Comparison of ENCODE assay signal across 22 cellular contexts in genomic region chr3:95029644-95030043, GRCh38.
"Had no signal": no experiment of that assay in that cellular context is flagged by ENCODE, and none has a peak within 500 bp of the region (broad histone marks: within the 10 kb centered on the region; RNA-seq: fewer than 3 reads in every experiment).

No MANE protein-coding gene starts in this region.

- H3K79me2 ChIP-seq: hepatocyte had no signal

- H3K27me3 ChIP-seq: colonic mucosa, dorsolateral prefrontal cortex, esophagus muscularis mucosa, foreskin keratinocyte, gastroesophageal sphincter, heart left ventricle, hepatocyte, left lung had no signal

- H3K36me3 Mint-ChIP-seq: immature natural killer cell; naive thymus-derived CD4-positive, alpha-beta T cell had no signal

- H3K4me1 ChIP-seq: colonic mucosa, esophagus muscularis mucosa, foreskin keratinocyte, gastroesophageal sphincter, heart left ventricle, left lung, lower lobe of right lung had no signal

- H3K36me3 ChIP-seq: colonic mucosa, esophagus muscularis mucosa, gastroesophageal sphincter, heart left ventricle, left lung, lower lobe of right lung had no signal

- H3K4me2 ChIP-seq: hepatocyte had no signal

- H3K27ac ChIP-seq: colonic mucosa, dorsolateral prefrontal cortex, esophagus muscularis mucosa, foreskin keratinocyte, gastroesophageal sphincter, heart left ventricle, hepatocyte, left lung, lower lobe of right lung had no signal

- H3K4me3 Mint-ChIP-seq: immature natural killer cell; naive thymus-derived CD4-positive, alpha-beta T cell had no signal

- FAIRE-seq: endothelial cell of umbilical vein, keratinocyte had no signal

- H2AFZ ChIP-seq: hepatocyte had no signal

- ATAC-seq: foreskin keratinocyte; gastroesophageal sphincter; heart left ventricle; left cardiac atrium; left lung; left ventricle myocardium superior; lower lobe of right lung; naive thymus-derived CD4-positive, alpha-beta T cell had no signal

- H3K27ac Mint-ChIP-seq: immature natural killer cell; naive thymus-derived CD4-positive, alpha-beta T cell had no signal

- H3K4me3 ChIP-seq: colonic mucosa, dorsolateral prefrontal cortex, esophagus muscularis mucosa, gastroesophageal sphincter, heart left ventricle, hepatocyte, left lung, lower lobe of right lung had no signal

- DNase-seq: colonic mucosa; cortex of kidney; dermis blood vessel endothelial cell; dorsolateral prefrontal cortex; effector CD4-positive, alpha-beta T cell; effector memory CD4-positive, alpha-beta T cell; foreskin keratinocyte; heart left ventricle; hypothalamus; immature natural killer cell; left cardiac atrium; left lung; left ventricle myocardium superior; lower lobe of right lung; mesenchymal stem cell; midbrain; naive thymus-derived CD4-positive, alpha-beta T cell had no signal

- H3K9me3 ChIP-seq: colonic mucosa, esophagus muscularis mucosa, gastroesophageal sphincter, heart left ventricle, left lung, lower lobe of right lung had no signal

- H3K4me1 Mint-ChIP-seq: immature natural killer cell; naive thymus-derived CD4-positive, alpha-beta T cell had no signal

- H3K27me3 Mint-ChIP-seq: naive thymus-derived CD4-positive, alpha-beta T cell had no signal
